ENCODE assay signal across 26 cellular contexts in the genomic region with DNA sequence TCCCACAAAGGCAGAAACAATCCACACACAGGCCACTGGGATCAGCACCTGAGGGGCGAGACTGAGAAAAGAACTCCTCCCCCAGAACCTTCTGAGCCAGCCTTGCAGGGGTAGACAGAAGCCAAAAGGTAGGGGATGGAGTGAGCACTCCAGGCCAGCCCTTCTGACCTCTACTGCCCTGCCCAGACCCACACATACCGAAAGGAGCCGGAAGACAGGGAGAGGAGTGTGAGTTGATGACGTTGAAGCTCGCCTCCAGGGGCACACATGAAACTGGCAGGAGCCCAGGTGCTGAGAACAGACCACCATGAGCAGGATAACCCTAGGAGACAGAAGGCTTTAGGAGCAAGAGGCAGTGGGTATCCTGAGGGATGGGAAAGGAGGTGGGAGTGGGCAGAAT.
"Had no signal": no experiment of that assay in that cellular context is flagged by ENCODE, and none has a peak within 500 bp of the region (broad histone marks: within the 10 kb centered on the region; RNA-seq: fewer than 3 reads in every experiment).

No MANE protein-coding gene starts in this region.

- H3K36me3 Mint-ChIP-seq: mesothelial cell of epicardium had no signal

- H3K27ac Mint-ChIP-seq: activated CD4-positive, alpha-beta T cell treated with anti-CD3 and anti-CD28 coated beads for 36 hours; activated T-cell treated with anti-CD3 and anti-CD28 coated beads, Interleukin-2, amount 50 U/mL, for 24 hours; mesothelial cell of epicardium; nephron progenitor cell; stimulated activated naive B cell treated with anti-CD40 and anti-IgM and Interleukin-4, amounts not matched to agents 10 μg/mL and 1 μg/mL and 100 μg/mL, for 72 hours had no signal

- H3K4me3 Mint-ChIP-seq: activated CD4-positive, alpha-beta T cell treated with anti-CD3 and anti-CD28 coated beads for 36 hours; activated T-cell treated with anti-CD3 and anti-CD28 coated beads, Interleukin-2, amount 50 U/mL, for 24 hours; immature natural killer cell; mesothelial cell of epicardium; naive B cell; nephron progenitor cell had no signal

- DNase-seq: activated CD4-positive, alpha-beta T cell treated with anti-CD3 and anti-CD28 coated beads for 36 hours; activated CD4-positive, alpha-beta T cell treated with anti-CD3 and anti-CD28 coated beads, Interleukin-2, amount 50 U/mL, for 4 hours; activated CD4-positive, CD25-positive, alpha-beta regulatory T cell; activated CD8-positive, alpha-beta memory T cell treated with anti-CD3 and anti-CD28 coated beads, Interleukin-2, amount 50 U/mL, for 48 hours; activated gamma-delta T cell treated with Interleukin-2 at 50 U/mL for 16 hours; activated naive CD4-positive, alpha-beta T cell treated with anti-CD3 and anti-CD28 coated beads, Interleukin-2, amount 50 U/mL, for 16 hours; activated T-cell treated with anti-CD3 and anti-CD28 coated beads, Interleukin-2, amount 50 U/mL, for 24 hours; amniotic stem cell; central memory CD4-positive, alpha-beta T cell; effector memory CD4-positive, alpha-beta T cell; foreskin keratinocyte; heart left ventricle; immature natural killer cell; kidney; left colon; mammary epithelial cell; naive B cell; nephron progenitor cell; pancreas; sigmoid colon; small intestine; stimulated activated CD4-positive, alpha-beta T cell treated with anti-CD3 and anti-CD28 coated beads, Interleukin-4, amount 100 ng/mL, for 24 hours; stimulated activated naive B cell treated with anti-CD40 and anti-IgM and Interleukin-4, amounts not matched to agents 10 μg/mL and 1 μg/mL and 100 μg/mL, for 72 hours; stomach; thyroid gland had no signal

- H3K27me3 Mint-ChIP-seq: activated CD4-positive, alpha-beta T cell treated with anti-CD3 and anti-CD28 coated beads for 36 hours; activated T-cell treated with anti-CD3 and anti-CD28 coated beads, Interleukin-2, amount 50 U/mL, for 24 hours; naive B cell; stimulated activated naive B cell treated with anti-CD40 and anti-IgM and Interleukin-4, amounts not matched to agents 10 μg/mL and 1 μg/mL and 100 μg/mL, for 72 hours had no signal

- ATAC-seq: activated CD4-positive, alpha-beta T cell treated with anti-CD3 and anti-CD28 coated beads for 36 hours; foreskin keratinocyte; left colon; pancreas had no signal

- H3K9me3 Mint-ChIP-seq: activated T-cell treated with anti-CD3 and anti-CD28 coated beads, Interleukin-2, amount 50 U/mL, for 24 hours; immature natural killer cell; mesothelial cell of epicardium; naive B cell; nephron progenitor cell; stimulated activated naive B cell treated with anti-CD40 and anti-IgM and Interleukin-4, amounts not matched to agents 10 μg/mL and 1 μg/mL and 100 μg/mL, for 72 hours had no signal
